In genomic region chr1:62530516-62531154, GRCh38 we compare ENCODE assay signal across 10 cellular contexts.
DNase-seq lines count a peak whose midpoint lies in the region; ATAC-seq, FAIRE-seq and TF ChIP-seq lines count a peak whose summit lies in the region.
"Had no signal": no experiment of that assay in that cellular context is flagged by ENCODE, and none has a peak within 500 bp of the region (broad histone marks: within the 10 kb centered on the region; RNA-seq: fewer than 3 reads in every experiment).

No MANE protein-coding gene starts in this region.

- no peaks in the 10 kb centered on the region for H3K27me3 Mint-ChIP-seq in CD14-positive monocyte (ENCODE audit: low read depth in 3 of 3)
- H3K27me3 Mint-ChIP-seq: dendritic cell treated with granulocyte-macrophage colony-stimulating factor and Interleukin-4, amounts not matched to agents 40 ng/mL and 50 ng/mL, for 4 days had no signal

- peak; percentile 98 for ATAC-seq in HepG2
- ATAC-seq in HG02981 (IDR thresholded peaks at IDR 0.05; ENCODE audit: unreplicated experiment): no peak
- no peak for ATAC-seq in HG03095 (IDR thresholded peaks at IDR 0.05; ENCODE audit: unreplicated experiment)
- ATAC-seq in HG03378 (IDR thresholded peaks at IDR 0.05; ENCODE audit: unreplicated experiment): no peak

- TF ChIP-seq CTCF in CD14-positive monocyte (IDR thresholded peaks at IDR 0.05) (peak; percentile 9), HepG2 (CRISPR knock-in tag; IDR thresholded peaks at IDR 0.05) (peak; percentile 77)

- CTCF ChIA-PET in HepG2 (lab: Yijun Ruan, JAX; ENCODE audit: low intra/inter-chr PET ratio, low total read pairs): interaction anchor here (1.1 to 2.4 kb wide), 2 partner anchors 22 to 216 kb away, joined by 3 to 15 read pairs; no protein-coding TSS in a partner anchor

- H3K36me3 Mint-ChIP-seq in CD14-positive monocyte: peaks cover 11 to 16% of the 10 kb centered on the region in 2 donors

- H3K4me1 ChIP-seq in HepG2 (ENCODE audit: insufficient read depth, low read length): peaks cover 26% of the 10 kb centered on the region
- H3K4me1 ChIP-seq: HAP-1 had no signal

- no peak overlapping the region for H3K4me3 Mint-ChIP-seq in CD14-positive monocyte
- H3K4me3 Mint-ChIP-seq: dendritic cell treated with granulocyte-macrophage colony-stimulating factor and Interleukin-4, amounts not matched to agents 40 ng/mL and 50 ng/mL, for 4 days had no signal

- H3K9me3 Mint-ChIP-seq in CD14-positive monocyte: no peaks in the 10 kb centered on the region
- H3K9me3 Mint-ChIP-seq: dendritic cell treated with granulocyte-macrophage colony-stimulating factor and Interleukin-4, amounts not matched to agents 40 ng/mL and 50 ng/mL, for 4 days had no signal

- no peak for TF ChIP-seq POLR2A in HepG2 (IDR thresholded peaks at IDR 0.05; ENCODE audit: insufficient read depth in 1 of 2, low read depth in 2 of 2, low read length in 2 of 2)

- H2AFZ ChIP-seq in HepG2 (ENCODE audit: low read length): no peak overlapping the region

- H3K9ac ChIP-seq in HepG2 (ENCODE audit: insufficient read depth, low read depth, low read length): no peak overlapping the region

- H3K27me3 ChIP-seq in HepG2 (ENCODE audit: control insufficient read depth in 1 of 2, insufficient read depth in 2 of 2, low read length in 2 of 2): no peaks in the 10 kb centered on the region

- TF ChIP-seq EP300 in HepG2 (IDR thresholded peaks at IDR 0.05; ENCODE audit: low read depth in 2 of 2, low read length in 2 of 2) (no peak), HepG2 (CRISPR knock-in tag; IDR thresholded peaks at IDR 0.05; ENCODE audit: borderline replicate concordance) (no peak)

- H3K36me3 ChIP-seq in HepG2 (replicated peaks in 1 of 2; ENCODE audit: control insufficient read depth in 1 of 2, insufficient read depth in 2 of 2, low read length in 2 of 2): peaks cover 10 to 44% of the 10 kb centered on the region in 2 experiments
- H3K36me3 ChIP-seq: HAP-1 had no signal

- BruUV-seq in HepG2 (replicated peaks; lab: Mats Ljungman, UMichigan): no TSS peak

- DNase-seq in CD14-positive monocyte (ENCODE audit: low spot score) (no peak), LHCN-M2 (ENCODE audit: low read depth) (peak; percentile 36), cerebellar cortex (ENCODE audit: low spot score) (peak; percentile 68), HepG2 (ENCODE audit: low spot score) (peak; percentile 45), NCI-H226 (no peak)

- POLR2A ChIA-PET in HepG2 (lab: Yijun Ruan, JAX): interaction anchor here (1.1 to 1.5 kb wide), 2 partner anchors 14 to 215 kb away, joined by 4 to 5 read pairs; no protein-coding TSS in a partner anchor

- intact Hi-C loops in CD14-positive monocyte (cut with micrococcal nuclease): no loop called here
- intact Hi-C loops in HepG2 (cut with micrococcal nuclease; ENCODE audit: unreplicated experiment): loop anchor here (1.0 to 10.0 kb wide), 2 partner anchors 94 to 216 kb away; no protein-coding TSS in a partner anchor

- H4K20me1 ChIP-seq in HepG2 (ENCODE audit: insufficient read depth, low read length): no peaks in the 10 kb centered on the region

- no peaks in the 10 kb centered on the region for H3K79me2 ChIP-seq in HepG2 (ENCODE audit: insufficient read depth, low read length)

- H3K4me3 ChIP-seq in HepG2 (replicated peaks in 1 of 3; ENCODE audit: insufficient read depth in 1 of 3, low read depth in 2 of 3, low read length in 3 of 3): no peak overlapping the region
- H3K4me3 ChIP-seq: HAP-1 had no signal

- in situ Hi-C loops in HepG2 (cut with HindIII; ENCODE audit: extremely low pct_ligation_motif_present, low pct_unique_long_range_greater_than_20kb): loop anchor here (10.0 kb wide), 1 partner anchor 214 kb away; no protein-coding TSS in a partner anchor

- H3K27ac ChIP-seq in HepG2 (ENCODE audit: extremely low read length, insufficient read depth, low read length): no peak overlapping the region

- H3K4me2 ChIP-seq in HepG2 (ENCODE audit: low read depth, low read length): no peak overlapping the region

- 55% methylated on average over 6 of the region's 6 CpGs for WGBS in HepG2 (ENCODE audit: low lambda C conversion rate)

- peak; percentile 51 for FAIRE-seq in HepG2 (lab: Jason Lieb, UNC)

- TF ChIP-seq RAD21 in HepG2 (CRISPR knock-in tag; IDR thresholded peaks at IDR 0.05): peak; percentile 71

- H3K4me1 Mint-ChIP-seq in CD14-positive monocyte: no peaks in the 10 kb centered on the region

- H3K9me3 ChIP-seq in HepG2 (ENCODE audit: low read length): no peaks in the 10 kb centered on the region
- H3K9me3 ChIP-seq: HAP-1 had no signal

- peak overlapping the region in 1 of 7 donors; percentile 36 for H3K27ac Mint-ChIP-seq in CD14-positive monocyte
- H3K27ac Mint-ChIP-seq: dendritic cell treated with granulocyte-macrophage colony-stimulating factor and Interleukin-4, amounts not matched to agents 40 ng/mL and 50 ng/mL, for 4 days had no signal

TF ChIP-seq in HepG2, 621 proteins besides CTCF, POLR2A, EP300 and RAD21:
- TF ChIP-seq SOX13 (IDR thresholded peaks at IDR 0.05) (no peak), SOX13 (CRISPR knock-in tag; conservative IDR thresholded peaks at IDR 0.05 in 1 of 2, IDR thresholded peaks at IDR 0.05 in 1 of 2) (0 out of 4 replicates have a peak, but pooled peaks of 1 of the 2 experiments have one; percentile 20), ZBTB38 (CRISPR knock-in tag; IDR thresholded peaks at IDR 0.05) (0 out of 2 replicates have a peak, but pooled peaks have one; percentile 28), SALL1 (CRISPR knock-in tag; IDR thresholded peaks at IDR 0.05) (peak; percentile 39; the same call in 1 of the 2 replicates), ZNF687 (CRISPR knock-in tag; IDR thresholded peaks at IDR 0.05) (peak; percentile 48), SMC3 (IDR thresholded peaks at IDR 0.05; ENCODE audit: low read length) (peak; percentile 67), STAG1 (CRISPR knock-in tag; IDR thresholded peaks at IDR 0.05) (peak; percentile 88), TFAP4 (IDR thresholded peaks at IDR 0.05; ENCODE audit: borderline replicate concordance, low read depth) (0 out of 2 replicates have a peak, but pooled peaks have one; percentile 13), MZF1 (CRISPR knock-in tag; IDR thresholded peaks at IDR 0.05; ENCODE audit: borderline replicate concordance) (no peak), ZNF451 (CRISPR knock-in tag; IDR thresholded peaks at IDR 0.05) (no peak), CREB1 (IDR thresholded peaks at IDR 0.05) (no peak), CREB1 (CRISPR knock-in tag; IDR thresholded peaks at IDR 0.05) (no peak), FOXO1 (CRISPR knock-in tag; IDR thresholded peaks at IDR 0.05) (0 out of 2 replicates have a peak, but pooled peaks have one; percentile 47), RXRB (CRISPR knock-in tag; IDR thresholded peaks at IDR 0.05; ENCODE audit: borderline replicate concordance) (peak; percentile 13; the same call in 1 of the 2 replicates)

Comparison
In these comparisons a context has a peak if more than half of its experiments do, and no peak if none do; other contexts are left out.
1. DNase-seq: peak in LHCN-M2 (single experiment), cerebellar cortex (single experiment) and HepG2 (single experiment); none in CD14-positive monocyte (single experiment) and NCI-H226 (single experiment).